In the genomic region with DNA sequence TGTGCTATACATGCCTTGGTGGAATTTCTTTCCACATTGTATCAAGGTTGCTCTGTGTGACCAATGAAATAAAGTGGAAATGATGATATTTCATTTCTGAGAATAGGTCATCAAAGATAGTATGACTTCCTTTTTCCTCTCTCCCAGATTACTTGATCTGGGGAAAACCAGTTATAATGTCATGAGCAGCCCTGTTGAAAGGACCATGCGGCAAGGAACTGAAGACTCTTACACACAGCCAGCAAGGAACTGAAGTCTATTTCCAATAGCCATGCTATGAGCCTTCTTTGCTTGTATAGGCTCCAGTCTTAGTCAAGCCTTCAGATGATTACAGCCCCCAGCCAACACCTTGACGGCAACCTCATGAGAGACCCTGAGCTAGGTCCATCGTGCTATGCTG, we compare ENCODE assay signal across 25 cellular contexts. TPM values are rescaled to one million over a fixed set of nuclear protein-coding genes. Genes with fewer than 3 reads are reported as not detected.
DNase-seq lines count a peak whose midpoint lies in the region; ATAC-seq, FAIRE-seq and TF ChIP-seq lines count a peak whose summit lies in the region.
"Had no signal": no experiment of that assay in that cellular context is flagged by ENCODE, and none has a peak within 500 bp of the region (broad histone marks: within the 10 kb centered on the region; RNA-seq: fewer than 3 reads in every experiment).

No MANE protein-coding gene starts in this region.

- CTCF ChIA-PET in activated CD8-positive, alpha-beta T cell treated with anti-CD3 and anti-CD28 coated beads for 36 hours (lab: Charles Lee): interaction anchor here (1.8 kb wide), 2 partner anchors 8 to 47 kb away, joined by 6 read pairs; no protein-coding TSS in a partner anchor
- CTCF ChIA-PET in activated CD8-positive, alpha-beta T cell treated with anti-CD3 and anti-CD28 coated beads, Interleukin-2, amount 10 ng/mL, durations not matched to agents 7 days and 5 days (lab: Charles Lee): no interaction called here

- TF ChIP-seq POLR2A in GM12891 (IDR thresholded peaks at IDR 0.05; ENCODE audit: low read depth, low read length): no peak

- no peak overlapping the region for H3K4me3 Mint-ChIP-seq in activated CD8-positive, alpha-beta T cell treated with anti-CD3 and anti-CD28 coated beads for 36 hours
- no peak overlapping the region for H3K4me3 Mint-ChIP-seq in activated CD8-positive, alpha-beta T cell treated with anti-CD3 and anti-CD28 coated beads, Interleukin-2, amount 10 ng/mL, durations not matched to agents 7 days and 5 days
- H3K4me3 Mint-ChIP-seq in activated naive CD8-positive, alpha-beta T cell treated with anti-CD3 and anti-CD28 coated beads for 36 hours: no peak overlapping the region
- peak overlapping the region; percentile 1 for H3K4me3 Mint-ChIP-seq in stimulated activated effector memory CD8-positive, alpha-beta T cell treated with anti-CD3 and anti-CD28 coated beads, Interleukin-12 subunit alpha, Interleukin-12 subunit beta, amount 100 ng/mL, for 72 hours
- H3K4me3 Mint-ChIP-seq: CD4-positive, CD25-positive, alpha-beta regulatory T cell had no signal

- POLR2A ChIA-PET in activated CD8-positive, alpha-beta T cell treated with anti-CD3 and anti-CD28 coated beads for 36 hours (lab: Charles Lee): interaction anchor here (1.2 to 1.9 kb wide), 2 partner anchors 16 to 92 kb away, joined by 4 to 6 read pairs; no protein-coding TSS in a partner anchor
- POLR2A ChIA-PET in activated CD8-positive, alpha-beta T cell treated with anti-CD3 and anti-CD28 coated beads, Interleukin-2, amount 10 ng/mL, durations not matched to agents 7 days and 5 days (lab: Charles Lee): no interaction called here

- TF ChIP-seq CTCF in activated CD8-positive, alpha-beta T cell treated with anti-CD3 and anti-CD28 coated beads for 36 hours (IDR thresholded peaks at IDR 0.05): no peak

- peak; percentile 64 for FAIRE-seq in GM12891 (lab: Jason Lieb, UNC)
- FAIRE-seq: GM12878, RCC 7860 had no signal

- H3K9me3 Mint-ChIP-seq in activated CD8-positive, alpha-beta T cell treated with anti-CD3 and anti-CD28 coated beads for 36 hours: peaks cover 19% of the 10 kb centered on the region
- H3K9me3 Mint-ChIP-seq in activated CD8-positive, alpha-beta T cell treated with anti-CD3 and anti-CD28 coated beads, Interleukin-2, amount 10 ng/mL, durations not matched to agents 7 days and 5 days (ENCODE audit: insufficient read depth): peaks cover 15% of the 10 kb centered on the region
- H3K9me3 Mint-ChIP-seq in activated naive CD8-positive, alpha-beta T cell treated with anti-CD3 and anti-CD28 coated beads for 36 hours: peaks cover 27% of the 10 kb centered on the region
- peaks cover 3% of the 10 kb centered on the region for H3K9me3 Mint-ChIP-seq in stimulated activated effector memory CD8-positive, alpha-beta T cell treated with anti-CD3 and anti-CD28 coated beads, Interleukin-12 subunit alpha, Interleukin-12 subunit beta, amount 100 ng/mL, for 72 hours

- no peak for DNase-seq in activated CD8-positive, alpha-beta T cell treated with anti-CD3 and anti-CD28 coated beads for 36 hours
- DNase-seq in activated CD8-positive, alpha-beta T cell treated with anti-CD3 and anti-CD28 coated beads, Interleukin-2, amount 10 ng/mL, durations not matched to agents 7 days and 5 days: no peak
- DNase-seq in GM12891 (ENCODE audit: insufficient read length, low spot score) (no peak), EL (no peak)
- no peak for DNase-seq in activated naive CD8-positive, alpha-beta T cell treated with anti-CD3 and anti-CD28 coated beads for 36 hours
- no peak for DNase-seq in stimulated activated effector memory CD8-positive, alpha-beta T cell treated with anti-CD3 and anti-CD28 coated beads, Interleukin-12 subunit alpha, Interleukin-12 subunit beta, amount 100 ng/mL, for 72 hours (ENCODE audit: low spot score in 2 of 2)
- DNase-seq: CD4-positive, CD25-positive, alpha-beta regulatory T cell; COR-L47; DMS53; GDM1; GOT3; IMR-90; KG1; MG63; NCI-H1105 treated with DMSO at 0.1 percent for 48 hours; NCI-H2029; NCI-H446; NCI-H524 treated with DMSO at 0.1 percent for 48 hours; NCI-H774; SIG-M5 had no signal

- H3K4me1 Mint-ChIP-seq in activated CD8-positive, alpha-beta T cell treated with anti-CD3 and anti-CD28 coated beads for 36 hours (ENCODE audit: low read depth): peaks cover 47% of the 10 kb centered on the region
- peaks cover 28% of the 10 kb centered on the region for H3K4me1 Mint-ChIP-seq in activated CD8-positive, alpha-beta T cell treated with anti-CD3 and anti-CD28 coated beads, Interleukin-2, amount 10 ng/mL, durations not matched to agents 7 days and 5 days (ENCODE audit: low read depth)
- peaks cover 37% of the 10 kb centered on the region for H3K4me1 Mint-ChIP-seq in activated naive CD8-positive, alpha-beta T cell treated with anti-CD3 and anti-CD28 coated beads for 36 hours
- H3K4me1 Mint-ChIP-seq in stimulated activated effector memory CD8-positive, alpha-beta T cell treated with anti-CD3 and anti-CD28 coated beads, Interleukin-12 subunit alpha, Interleukin-12 subunit beta, amount 100 ng/mL, for 72 hours: peaks cover 64% of the 10 kb centered on the region

- H3K27me3 Mint-ChIP-seq in activated CD8-positive, alpha-beta T cell treated with anti-CD3 and anti-CD28 coated beads for 36 hours: no peaks in the 10 kb centered on the region
- H3K27me3 Mint-ChIP-seq in activated CD8-positive, alpha-beta T cell treated with anti-CD3 and anti-CD28 coated beads, Interleukin-2, amount 10 ng/mL, durations not matched to agents 7 days and 5 days (ENCODE audit: low read depth): no peaks in the 10 kb centered on the region
- no peaks in the 10 kb centered on the region for H3K27me3 Mint-ChIP-seq in activated naive CD8-positive, alpha-beta T cell treated with anti-CD3 and anti-CD28 coated beads for 36 hours

- peak; percentile 29 for ATAC-seq in activated CD8-positive, alpha-beta T cell treated with anti-CD3 and anti-CD28 coated beads for 36 hours
- no peak for ATAC-seq in activated CD8-positive, alpha-beta T cell treated with anti-CD3 and anti-CD28 coated beads, Interleukin-2, amount 10 ng/mL, durations not matched to agents 7 days and 5 days
- no peak for ATAC-seq in stimulated activated effector memory CD8-positive, alpha-beta T cell treated with anti-CD3 and anti-CD28 coated beads, Interleukin-12 subunit alpha, Interleukin-12 subunit beta, amount 100 ng/mL, for 72 hours
- no peak for ATAC-seq in HG03175 (IDR thresholded peaks at IDR 0.05; ENCODE audit: unreplicated experiment)
- ATAC-seq: HCT116 had no signal

- H3K36me3 Mint-ChIP-seq in activated CD8-positive, alpha-beta T cell treated with anti-CD3 and anti-CD28 coated beads for 36 hours (ENCODE audit: low read depth): peaks cover 34% of the 10 kb centered on the region
- peaks cover 24% of the 10 kb centered on the region for H3K36me3 Mint-ChIP-seq in activated CD8-positive, alpha-beta T cell treated with anti-CD3 and anti-CD28 coated beads, Interleukin-2, amount 10 ng/mL, durations not matched to agents 7 days and 5 days (ENCODE audit: low read depth)
- peaks cover 45% of the 10 kb centered on the region for H3K36me3 Mint-ChIP-seq in activated naive CD8-positive, alpha-beta T cell treated with anti-CD3 and anti-CD28 coated beads for 36 hours
- peaks cover 82% of the 10 kb centered on the region for H3K36me3 Mint-ChIP-seq in stimulated activated effector memory CD8-positive, alpha-beta T cell treated with anti-CD3 and anti-CD28 coated beads, Interleukin-12 subunit alpha, Interleukin-12 subunit beta, amount 100 ng/mL, for 72 hours
- H3K36me3 Mint-ChIP-seq: CD4-positive, CD25-positive, alpha-beta regulatory T cell had no signal

- intact Hi-C loops in activated CD8-positive, alpha-beta T cell treated with anti-CD3 and anti-CD28 coated beads for 36 hours (cut with micrococcal nuclease): no loop called here

- H3K27ac Mint-ChIP-seq in activated CD8-positive, alpha-beta T cell treated with anti-CD3 and anti-CD28 coated beads for 36 hours: peak overlapping the region; percentile 85
- H3K27ac Mint-ChIP-seq in activated CD8-positive, alpha-beta T cell treated with anti-CD3 and anti-CD28 coated beads, Interleukin-2, amount 10 ng/mL, durations not matched to agents 7 days and 5 days: no peak overlapping the region
- peak overlapping the region; percentile 90 for H3K27ac Mint-ChIP-seq in activated naive CD8-positive, alpha-beta T cell treated with anti-CD3 and anti-CD28 coated beads for 36 hours
- H3K27ac Mint-ChIP-seq in stimulated activated effector memory CD8-positive, alpha-beta T cell treated with anti-CD3 and anti-CD28 coated beads, Interleukin-12 subunit alpha, Interleukin-12 subunit beta, amount 100 ng/mL, for 72 hours: peak overlapping the region; percentile 64
- H3K27ac Mint-ChIP-seq: CD4-positive, CD25-positive, alpha-beta regulatory T cell had no signal

TF ChIP-seq in GM12891, 5 proteins besides CTCF, POLR2A, EP300 and RAD21:
- TF ChIP-seq POU2F2 (IDR thresholded peaks at IDR 0.05; ENCODE audit: low read depth, low read length) (no peak), POLR2AphosphoS5 (IDR thresholded peaks at IDR 0.05; ENCODE audit: low read depth, low read length) (no peak), PAX5 (IDR thresholded peaks at IDR 0.05; ENCODE audit: insufficient read depth, low read length, severe bottlenecking) (no peak), TAF1 (IDR thresholded peaks at IDR 0.05; ENCODE audit: low read depth, low read length) (no peak), SPI1 (IDR thresholded peaks at IDR 0.05; ENCODE audit: low read depth, low read length) (no peak)

RNA-seq across cellular contexts. Expression of a gene that starts 11.7 kb away (rescaled TPM):
- 10 to 100 TPM in 1 of 2 experiments, 1 to 10 TPM in 1; 6.9 to 10.8 TPM for total RNA-seq in activated CD8-positive, alpha-beta T cell treated with anti-CD3 and anti-CD28 coated beads for 36 hours
- 1 to 10 TPM; 7.6 to 8.8 TPM for total RNA-seq in activated CD8-positive, alpha-beta T cell treated with anti-CD3 and anti-CD28 coated beads, Interleukin-2, amount 10 ng/mL, durations not matched to agents 7 days and 5 days
- 0.33 TPM for polyA plus RNA-seq in GM12891 (2012; ENCODE audit: low read depth, missing spikeins)
- total RNA-seq in activated naive CD8-positive, alpha-beta T cell treated with anti-CD3 and anti-CD28 coated beads for 36 hours: 1 to 10 TPM; 2.0 to 2.6 TPM
- total RNA-seq: A172 had no signal
